In genomic region chr1:51569284-51570062, GRCh38 we compare ENCODE assay signal across 1 cellular context.
TF ChIP-seq lines count a peak whose summit lies in the region.

No MANE protein-coding gene starts in this region.

TF ChIP-seq in SK-N-SH treated with all-trans-retinoic acid at 6 μM for 48 hours, 23 proteins besides CTCF, POLR2A, EP300 and RAD21 (continued from another document):
- TF ChIP-seq TCF4 (CRISPR knock-in tag; IDR thresholded peaks at IDR 0.05; ENCODE audit: borderline replicate concordance) (no peak), ZNF8 (CRISPR knock-in tag; IDR thresholded peaks at IDR 0.05) (no peak), ZFP3 (CRISPR knock-in tag; IDR thresholded peaks at IDR 0.05) (no peak), ZFP30 (CRISPR knock-in tag; IDR thresholded peaks at IDR 0.05) (no peak), GLIS3 (CRISPR knock-in tag; IDR thresholded peaks at IDR 0.05) (no peak), SNAI2 (CRISPR knock-in tag; IDR thresholded peaks at IDR 0.05) (no peak), ZC3H10 (CRISPR knock-in tag; IDR thresholded peaks at IDR 0.05) (no peak), TOX (CRISPR knock-in tag; IDR thresholded peaks at IDR 0.05; ENCODE audit: borderline replicate concordance) (no peak)
